In genomic region chr1:182601416-182601786, GRCh38 we compare ENCODE assay signal across 8 cellular contexts. TPM values are rescaled to one million over a fixed set of nuclear protein-coding genes. Genes with fewer than 3 reads are reported as not detected.
DNase-seq lines count a peak whose midpoint lies in the region; ATAC-seq and TF ChIP-seq lines count a peak whose summit lies in the region.

No MANE protein-coding gene starts in this region.

- H3K4me3 Mint-ChIP-seq in CD14-positive monocyte (no peak overlapping the region), activated B cell treated with CpG ODN at 0.5 μM for 24 hours (no peak overlapping the region), chondrocyte (ENCODE audit: unreplicated experiment) (no peak overlapping the region)

- H3K36me3 Mint-ChIP-seq in CD14-positive monocyte (peaks cover 0 to 3% of the 10 kb centered on the region in 2 donors), activated B cell treated with CpG ODN at 0.5 μM for 24 hours (ENCODE audit: low read depth) (peaks cover 9% of the 10 kb centered on the region), chondrocyte (ENCODE audit: low read depth) (peaks cover 6% of the 10 kb centered on the region)

- H3K9me3 Mint-ChIP-seq in CD14-positive monocyte (peaks cover 0 to 2% (median 0%) of the 10 kb centered on the region in 7 donors), activated B cell treated with CpG ODN at 0.5 μM for 24 hours (no peaks in the 10 kb centered on the region), chondrocyte (ENCODE audit: low read depth) (no peaks in the 10 kb centered on the region)

- POLR2A ChIA-PET in activated B cell treated with CpG ODN at 0.5 μM for 24 hours (lab: Charles Lee) = interaction anchor here (0.7 to 3.6 kb wide), 4 partner anchors 18 to 185 kb away, joined by 3 to 29 read pairs (median 4); no protein-coding TSS in a partner anchor

- H3K27ac Mint-ChIP-seq in CD14-positive monocyte (no peak overlapping the region), activated B cell treated with CpG ODN at 0.5 μM for 24 hours (no peak overlapping the region), chondrocyte (ENCODE audit: unreplicated experiment) (no peak overlapping the region)

- ATAC-seq in activated B cell treated with CpG ODN at 0.5 μM for 24 hours (ENCODE audit: low read depth) (peak; percentile 22), left lobe of liver (peak; percentile 84), GM18873 (IDR thresholded peaks at IDR 0.05; ENCODE audit: low FRiP score, unreplicated experiment) (no peak)

- H3K27me3 Mint-ChIP-seq in CD14-positive monocyte (ENCODE audit: low read depth in 3 of 3) (peaks cover 8 to 14% (median 13%) of the 10 kb centered on the region in 3 donors), activated B cell treated with CpG ODN at 0.5 μM for 24 hours (no peaks in the 10 kb centered on the region), chondrocyte (ENCODE audit: low read depth) (no peaks in the 10 kb centered on the region)

- DNase-seq in CD14-positive monocyte (ENCODE audit: low spot score) (peak; percentile 69), HCEC 1CT (peak; percentile 62), NCI-H460 (ENCODE audit: extremely low read depth, low read depth) (peak; percentile 89), activated B cell treated with CpG ODN at 0.5 μM for 24 hours (no peak), chondrocyte (ENCODE audit: low spot score) (no peak), left lobe of liver (ENCODE audit: low spot score) (peak; percentile 82)
- DNase-seq in stimulated activated CD4-positive, alpha-beta T cell treated with anti-CD3 and anti-CD28 coated beads, Interleukin-4, amount 100 ng/mL, for 4 hours = peak; percentile 38 to 52

- peak; percentile 85 for TF ChIP-seq CTCF in CD14-positive monocyte (IDR thresholded peaks at IDR 0.05)
- TF ChIP-seq CTCF in activated B cell treated with CpG ODN at 0.5 μM for 24 hours (IDR thresholded peaks at IDR 0.05) = no peak
- peak; percentile 93 for TF ChIP-seq CTCF in chondrocyte (IDR thresholded peaks at IDR 0.05)

- intact Hi-C loops in CD14-positive monocyte (cut with micrococcal nuclease) (loop anchor here (2.0 to 10.0 kb wide), 4 partner anchors 181 to 517 kb away; partner anchors contain the start of genes DHX9 (in 1 of the 2) and NPL (in 1 of the 2)), activated B cell treated with CpG ODN at 0.5 μM for 24 hours (cut with micrococcal nuclease) (loop anchor here (1.0 to 5.0 kb wide), 3 partner anchors 76 to 183 kb away; no protein-coding TSS in a partner anchor)

- CTCF ChIA-PET in activated B cell treated with CpG ODN at 0.5 μM for 24 hours (lab: Charles Lee) = interaction anchor here (0.8 to 16.1 kb wide), 16 partner anchors 9 to 239 kb away, joined by 3 to 562 read pairs (median 4); partner anchors contain the start of gene NPL

- H3K4me1 Mint-ChIP-seq in CD14-positive monocyte (peaks cover 19% of the 10 kb centered on the region), activated B cell treated with CpG ODN at 0.5 μM for 24 hours (no peaks in the 10 kb centered on the region), chondrocyte (ENCODE audit: low read depth) (peaks cover 11% of the 10 kb centered on the region)

RNA-seq across cellular contexts. Expression of gene RGS16, which starts 2.8 kb away (rescaled TPM):
- polyA plus RNA-seq in CD14-positive monocyte = under 1 TPM in 1 of 2 donors, not detected in 1; 0.07 TPM
- total RNA-seq in NCI-H460 (2014; rRNA removed; shearing (Covaris generic)) = 25.1 and 27.4 TPM in 2 replicates
- 31.2 and 37.1 TPM in 2 replicates for polyA plus RNA-seq in NCI-H460 (2014; cell fraction: nucleus; rRNA removed)
- 2.6 TPM in 2 replicates for total RNA-seq in activated B cell treated with CpG ODN at 0.5 μM for 24 hours
- 0.56 to 7.7 TPM (median 7.0 TPM) in 3 replicates for total RNA-seq in chondrocyte
- total RNA-seq in left lobe of liver = 0.15 TPM

RNA-seq across cellular contexts. Expression of gene RNASEL, which starts 12.3 kb away (rescaled TPM):
- 10 to 100 TPM in 1 of 2 donors, 1 to 10 TPM in 1; 7.9 to 12.3 TPM for polyA plus RNA-seq in CD14-positive monocyte
- total RNA-seq in NCI-H460 (2014; rRNA removed; shearing (Covaris generic)) = 6.6 and 7.6 TPM in 2 replicates
- 6.6 and 8.6 TPM in 2 replicates for polyA plus RNA-seq in NCI-H460 (2014; cell fraction: nucleus; rRNA removed)
- 10.0 and 11.1 TPM in 2 replicates for total RNA-seq in activated B cell treated with CpG ODN at 0.5 μM for 24 hours
- 3.5 to 5.2 TPM (median 4.0 TPM) in 3 replicates for total RNA-seq in chondrocyte
- 2.2 TPM for total RNA-seq in left lobe of liver

Comparison
In these comparisons a context has a peak if more than half of its experiments do, and no peak if none do; other contexts are left out.
1. DNase-seq: peak in CD14-positive monocyte (single experiment), HCEC 1CT (single experiment), NCI-H460 (single experiment), left lobe of liver (single experiment) and stimulated activated CD4-positive, alpha-beta T cell treated with anti-CD3 and anti-CD28 coated beads, Interleukin-4, amount 100 ng/mL, for 4 hours (2 of 2); none in activated B cell treated with CpG ODN at 0.5 μM for 24 hours (single experiment) and chondrocyte (single experiment).